Comparison of ENCODE assay signal across 15 cellular contexts in genomic region chr1:8651962-8652361, GRCh38.
DNase-seq lines count a peak whose midpoint lies in the region; ATAC-seq and TF ChIP-seq lines count a peak whose summit lies in the region.
"Had no signal": no experiment of that assay in that cellular context is flagged by ENCODE, and none has a peak within 500 bp of the region (broad histone marks: within the 10 kb centered on the region; RNA-seq: fewer than 3 reads in every experiment).

No MANE protein-coding gene starts in this region.

- H3K36me3 ChIP-seq in spleen, result peaks cover 0 to 12% (median 0%) of the 10 kb centered on the region in 6 donors

- H3K27ac Mint-ChIP-seq in activated T-cell treated with anti-CD3 and anti-CD28 coated beads, Interleukin-2, amount 50 U/mL, for 24 hours, result peak overlapping the region; percentile 72
- H3K27ac Mint-ChIP-seq in WTC11, result peak overlapping the region; percentile 69

- H3K27me3 Mint-ChIP-seq in activated T-cell treated with anti-CD3 and anti-CD28 coated beads, Interleukin-2, amount 50 U/mL, for 24 hours, result no peaks in the 10 kb centered on the region
- no peaks in the 10 kb centered on the region for H3K27me3 Mint-ChIP-seq in WTC11 (ENCODE audit: low read depth)

- ATAC-seq in WTC11 (no peak), HG02588 (IDR thresholded peaks at IDR 0.05; ENCODE audit: unreplicated experiment) (no peak)

- CTCF ChIA-PET in WTC11 (lab: Charles Lee), result no interaction called here

- TF ChIP-seq POLR2A in spleen (IDR thresholded peaks at IDR 0.05), result no peak

- intact Hi-C loops in spleen (cut with DNase I; ENCODE audit: low total_unique reads), result no loop called here

- TF ChIP-seq CTCF in WTC11 (IDR thresholded peaks at IDR 0.05), result no peak
- TF ChIP-seq CTCF in spleen (IDR thresholded peaks at IDR 0.05 in 8 of 11, conservative IDR thresholded peaks at IDR 0.05 in 3 of 11), result no peak

- H3K4me3 Mint-ChIP-seq in activated T-cell treated with anti-CD3 and anti-CD28 coated beads, Interleukin-2, amount 50 U/mL, for 24 hours, result no peak overlapping the region
- no peak overlapping the region for H3K4me3 Mint-ChIP-seq in WTC11

- peaks cover 51% of the 10 kb centered on the region for H3K36me3 Mint-ChIP-seq in activated T-cell treated with anti-CD3 and anti-CD28 coated beads, Interleukin-2, amount 50 U/mL, for 24 hours (ENCODE audit: low read depth)
- peaks cover 27% of the 10 kb centered on the region for H3K36me3 Mint-ChIP-seq in WTC11

- H3K9me3 ChIP-seq in spleen, result no peaks in the 10 kb centered on the region
- H3K9me3 ChIP-seq: A549 had no signal

- peak overlapping the region; percentile 45 to 83 (median 64) for H3K27ac ChIP-seq in spleen
- H3K27ac ChIP-seq: A549 had no signal

- no peaks in the 10 kb centered on the region for H3K27me3 ChIP-seq in spleen (replicated peaks in 1 of 7)

- DNase-seq in activated T-cell treated with anti-CD3 and anti-CD28 coated beads, Interleukin-2, amount 50 U/mL, for 24 hours, result no peak
- DNase-seq in activated T-cell treated with anti-CD3 and anti-CD28 coated beads for 4 hours (no peak), WTC11 (ENCODE audit: low spot score) (no peak), fibroblast of peridontal ligament (ENCODE audit: extremely low read depth) (peak; percentile 18), spleen (no peak), cerebellar nuclear complex (lab: John Stamatoyannopoulos, UW) (no peak), epidermal melanocyte (ENCODE audit: insufficient read length, low spot score) (no peak)
- DNase-seq: anterior cingulate cortex, KBM-7, mammary epithelial cell, NCI-H2081, SW 1271, trophoblast cell had no signal

- POLR2A ChIA-PET in WTC11 (lab: Charles Lee), result no interaction called here

- H3K4me1 ChIP-seq in spleen, result peaks cover 28 to 76% (median 71%) of the 10 kb centered on the region in 6 donors

- no peak overlapping the region for H3K4me3 ChIP-seq in spleen
- H3K4me3 ChIP-seq: A549 had no signal

- H3K9me3 Mint-ChIP-seq in activated T-cell treated with anti-CD3 and anti-CD28 coated beads, Interleukin-2, amount 50 U/mL, for 24 hours, result no peaks in the 10 kb centered on the region
- no peaks in the 10 kb centered on the region for H3K9me3 Mint-ChIP-seq in WTC11

- peaks cover 52% of the 10 kb centered on the region for H3K4me1 Mint-ChIP-seq in activated T-cell treated with anti-CD3 and anti-CD28 coated beads, Interleukin-2, amount 50 U/mL, for 24 hours (ENCODE audit: low read depth)
- peaks cover 43% of the 10 kb centered on the region for H3K4me1 Mint-ChIP-seq in WTC11

- 36 to 56% (median 50%) methylated on average over 2 of the region's 2 CpGs for WGBS in spleen, 5 donors

TF ChIP-seq in WTC11, 78 proteins besides CTCF, POLR2A, EP300 and RAD21:
- TF ChIP-seq GRHL2 (CRISPR knock-in tag; IDR thresholded peaks at IDR 0.05; ENCODE audit: insufficient replicate concordance, severe bottlenecking), result no peak
- TF ChIP-seq ZNF396 (CRISPR knock-in tag; IDR thresholded peaks at IDR 0.05; ENCODE audit: borderline replicate concordance), result no peak
- no peak for TF ChIP-seq STAT6 (CRISPR knock-in tag; conservative IDR thresholded peaks at IDR 0.05; ENCODE audit: low read depth)
- TF ChIP-seq GABPB1 (CRISPR knock-in tag; IDR thresholded peaks at IDR 0.05), result no peak
- TF ChIP-seq NR3C1 (CRISPR knock-in tag; conservative IDR thresholded peaks at IDR 0.05; ENCODE audit: low read depth), result no peak
- TF ChIP-seq NFATC4 (CRISPR knock-in tag; IDR thresholded peaks at IDR 0.05), result no peak
